Comparison of ENCODE assay signal across 1 cellular context in genomic region chr4:76160355-76160754, GRCh38.
TF ChIP-seq lines count a peak whose summit lies in the region.

No MANE protein-coding gene starts in this region.

TF ChIP-seq in GM12878, 131 proteins besides CTCF, POLR2A, EP300 and RAD21 (continued from another document):
- TF ChIP-seq IRF4 (IDR thresholded peaks at IDR 0.05; ENCODE audit: low read depth, low read length) (no peak), NR2C1 (IDR thresholded peaks at IDR 0.05) (no peak), TCF3 (IDR thresholded peaks at IDR 0.05; ENCODE audit: borderline replicate concordance, insufficient read depth, low read depth, low read length) (no peak), STAT3 (IDR thresholded peaks at IDR 0.05; ENCODE audit: low read depth, low read length) (no peak), BACH1 (IDR thresholded peaks at IDR 0.05; ENCODE audit: borderline replicate concordance) (no peak), TCF12 (IDR thresholded peaks at IDR 0.05; ENCODE audit: low read depth, low read length) (no peak), MTA2 (IDR thresholded peaks at IDR 0.05; ENCODE audit: low read depth) (no peak), EGR1 (IDR thresholded peaks at IDR 0.05; ENCODE audit: borderline replicate concordance in 1 of 2, low read depth in 2 of 2, low read length in 2 of 2) (no peak), CHD1 (IDR thresholded peaks at IDR 0.05; ENCODE audit: low read depth, low read length) (no peak), PBX3 (IDR thresholded peaks at IDR 0.05; ENCODE audit: insufficient replicate concordance, low read depth, low read length) (no peak), POU2F2 (IDR thresholded peaks at IDR 0.05; ENCODE audit: borderline replicate concordance, low read depth, low read length) (no peak), EED (IDR thresholded peaks at IDR 0.05; ENCODE audit: low read depth) (no peak)
- TF ChIP-seq, protein P1, sequence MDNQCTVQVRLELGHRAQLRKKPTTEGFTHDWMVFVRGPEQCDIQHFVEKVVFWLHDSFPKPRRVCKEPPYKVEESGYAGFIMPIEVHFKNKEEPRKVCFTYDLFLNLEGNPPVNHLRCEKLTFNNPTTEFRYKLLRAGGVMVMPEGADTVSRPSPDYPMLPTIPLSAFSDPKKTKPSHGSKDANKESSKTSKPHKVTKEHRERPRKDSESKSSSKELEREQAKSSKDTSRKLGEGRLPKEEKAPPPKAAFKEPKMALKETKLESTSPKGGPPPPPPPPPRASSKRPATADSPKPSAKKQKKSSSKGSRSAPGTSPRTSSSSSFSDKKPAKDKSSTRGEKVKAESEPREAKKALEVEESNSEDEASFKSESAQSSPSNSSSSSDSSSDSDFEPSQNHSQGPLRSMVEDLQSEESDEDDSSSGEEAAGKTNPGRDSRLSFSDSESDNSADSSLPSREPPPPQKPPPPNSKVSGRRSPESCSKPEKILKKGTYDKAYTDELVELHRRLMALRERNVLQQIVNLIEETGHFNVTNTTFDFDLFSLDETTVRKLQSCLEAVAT (IDR thresholded peaks at IDR 0.05), result no peak
- TF ChIP-seq, protein P2, sequence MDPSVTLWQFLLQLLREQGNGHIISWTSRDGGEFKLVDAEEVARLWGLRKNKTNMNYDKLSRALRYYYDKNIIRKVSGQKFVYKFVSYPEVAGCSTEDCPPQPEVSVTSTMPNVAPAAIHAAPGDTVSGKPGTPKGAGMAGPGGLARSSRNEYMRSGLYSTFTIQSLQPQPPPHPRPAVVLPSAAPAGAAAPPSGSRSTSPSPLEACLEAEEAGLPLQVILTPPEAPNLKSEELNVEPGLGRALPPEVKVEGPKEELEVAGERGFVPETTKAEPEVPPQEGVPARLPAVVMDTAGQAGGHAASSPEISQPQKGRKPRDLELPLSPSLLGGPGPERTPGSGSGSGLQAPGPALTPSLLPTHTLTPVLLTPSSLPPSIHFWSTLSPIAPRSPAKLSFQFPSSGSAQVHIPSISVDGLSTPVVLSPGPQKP (IDR thresholded peaks at IDR 0.05; ENCODE audit: low read depth, low read length), result no peak
